In the genomic region with DNA sequence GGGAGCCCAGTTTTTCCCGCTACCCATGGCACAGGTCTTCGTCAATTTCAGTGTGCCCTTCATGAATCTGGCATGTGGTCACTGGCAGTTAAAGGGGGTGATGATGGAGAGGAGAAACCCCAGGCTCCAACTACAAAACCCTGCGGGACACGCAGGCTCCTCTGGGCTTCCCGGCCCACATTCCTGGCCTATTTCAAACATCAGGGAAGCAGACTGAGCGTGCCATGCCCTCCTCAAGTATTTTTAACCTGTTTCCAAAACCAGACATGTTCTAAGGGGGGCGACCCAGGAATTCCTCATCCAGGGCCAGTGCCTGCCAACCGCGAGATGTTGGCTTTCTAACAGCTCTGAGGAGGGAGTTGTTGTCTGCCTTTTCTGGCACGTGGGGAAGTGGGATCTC, we compare ENCODE assay signal across 1 cellular context.
TF ChIP-seq lines count a peak whose summit lies in the region.

No MANE protein-coding gene starts in this region.

TF ChIP-seq in GM23338, 12 proteins besides CTCF, POLR2A, EP300 and RAD21 (continued from another document):
- TF ChIP-seq, protein P1, sequence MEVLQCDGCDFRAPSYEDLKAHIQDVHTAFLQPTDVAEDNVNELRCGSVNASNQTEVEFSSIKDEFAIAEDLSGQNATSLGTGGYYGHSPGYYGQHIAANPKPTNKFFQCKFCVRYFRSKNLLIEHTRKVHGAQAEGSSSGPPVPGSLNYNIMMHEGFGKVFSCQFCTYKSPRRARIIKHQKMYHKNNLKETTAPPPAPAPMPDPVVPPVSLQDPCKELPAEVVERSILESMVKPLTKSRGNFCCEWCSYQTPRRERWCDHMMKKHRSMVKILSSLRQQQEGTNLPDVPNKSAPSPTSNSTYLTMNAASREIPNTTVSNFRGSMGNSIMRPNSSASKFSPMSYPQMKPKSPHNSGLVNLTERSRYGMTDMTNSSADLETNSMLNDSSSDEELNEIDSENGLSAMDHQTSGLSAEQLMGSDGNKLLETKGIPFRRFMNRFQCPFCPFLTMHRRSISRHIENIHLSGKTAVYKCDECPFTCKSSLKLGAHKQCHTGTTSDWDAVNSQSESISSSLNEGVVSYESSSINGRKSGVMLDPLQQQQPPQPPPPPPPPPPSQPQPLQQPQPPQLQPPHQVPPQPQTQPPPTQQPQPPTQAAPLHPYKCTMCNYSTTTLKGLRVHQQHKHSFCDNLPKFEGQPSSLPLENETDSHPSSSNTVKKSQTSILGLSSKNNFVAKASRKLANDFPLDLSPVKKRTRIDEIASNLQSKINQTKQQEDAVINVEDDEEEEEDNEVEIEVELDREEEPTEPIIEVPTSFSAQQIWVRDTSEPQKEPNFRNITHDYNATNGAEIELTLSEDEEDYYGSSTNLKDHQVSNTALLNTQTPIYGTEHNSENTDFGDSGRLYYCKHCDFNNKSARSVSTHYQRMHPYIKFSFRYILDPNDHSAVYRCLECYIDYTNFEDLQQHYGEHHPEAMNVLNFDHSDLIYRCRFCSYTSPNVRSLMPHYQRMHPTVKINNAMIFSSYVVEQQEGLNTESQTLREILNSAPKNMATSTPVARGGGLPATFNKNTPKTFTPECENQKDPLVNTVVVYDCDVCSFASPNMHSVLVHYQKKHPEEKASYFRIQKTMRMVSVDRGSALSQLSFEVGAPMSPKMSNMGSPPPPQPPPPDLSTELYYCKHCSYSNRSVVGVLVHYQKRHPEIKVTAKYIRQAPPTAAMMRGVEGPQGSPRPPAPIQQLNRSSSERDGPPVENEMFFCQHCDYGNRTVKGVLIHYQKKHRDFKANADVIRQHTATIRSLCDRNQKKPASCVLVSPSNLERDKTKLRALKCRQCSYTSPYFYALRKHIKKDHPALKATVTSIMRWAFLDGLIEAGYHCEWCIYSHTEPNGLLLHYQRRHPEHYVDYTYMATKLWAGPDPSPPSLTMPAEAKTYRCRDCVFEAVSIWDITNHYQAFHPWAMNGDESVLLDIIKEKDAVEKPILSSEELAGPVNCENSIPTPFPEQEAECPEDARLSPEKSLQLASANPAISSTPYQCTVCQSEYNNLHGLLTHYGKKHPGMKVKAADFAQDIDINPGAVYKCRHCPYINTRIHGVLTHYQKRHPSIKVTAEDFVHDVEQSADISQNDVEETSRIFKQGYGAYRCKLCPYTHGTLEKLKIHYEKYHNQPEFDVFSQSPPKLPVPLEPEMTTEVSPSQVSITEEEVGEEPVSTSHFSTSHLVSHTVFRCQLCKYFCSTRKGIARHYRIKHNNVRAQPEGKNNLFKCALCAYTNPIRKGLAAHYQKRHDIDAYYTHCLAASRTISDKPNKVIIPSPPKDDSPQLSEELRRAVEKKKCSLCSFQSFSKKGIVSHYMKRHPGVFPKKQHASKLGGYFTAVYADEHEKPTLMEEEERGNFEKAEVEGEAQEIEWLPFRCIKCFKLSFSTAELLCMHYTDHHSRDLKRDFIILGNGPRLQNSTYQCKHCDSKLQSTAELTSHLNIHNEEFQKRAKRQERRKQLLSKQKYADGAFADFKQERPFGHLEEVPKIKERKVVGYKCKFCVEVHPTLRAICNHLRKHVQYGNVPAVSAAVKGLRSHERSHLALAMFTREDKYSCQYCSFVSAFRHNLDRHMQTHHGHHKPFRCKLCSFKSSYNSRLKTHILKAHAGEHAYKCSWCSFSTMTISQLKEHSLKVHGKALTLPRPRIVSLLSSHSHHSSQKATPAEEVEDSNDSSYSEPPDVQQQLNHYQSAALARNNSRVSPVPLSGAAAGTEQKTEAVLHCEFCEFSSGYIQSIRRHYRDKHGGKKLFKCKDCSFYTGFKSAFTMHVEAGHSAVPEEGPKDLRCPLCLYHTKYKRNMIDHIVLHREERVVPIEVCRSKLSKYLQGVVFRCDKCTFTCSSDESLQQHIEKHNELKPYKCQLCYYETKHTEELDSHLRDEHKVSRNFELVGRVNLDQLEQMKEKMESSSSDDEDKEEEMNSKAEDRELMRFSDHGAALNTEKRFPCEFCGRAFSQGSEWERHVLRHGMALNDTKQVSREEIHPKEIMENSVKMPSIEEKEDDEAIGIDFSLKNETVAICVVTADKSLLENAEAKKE (CRISPR knock-in tag; IDR thresholded peaks at IDR 0.05): no peak
- TF ChIP-seq ZNF114 (CRISPR knock-in tag; IDR thresholded peaks at IDR 0.05): no peak
- TF ChIP-seq STAT1 (IDR thresholded peaks at IDR 0.05; ENCODE audit: unreplicated experiment): no peak
